In genomic region chr21:43372663-43373386, GRCh38 we compare ENCODE assay signal across 17 cellular contexts. TPM values are rescaled to one million over a fixed set of nuclear protein-coding genes. Genes with fewer than 3 reads are reported as not detected.
A peak's percentile ranks its signal among the peaks of the same experiment; 100 is the strongest.
DNase-seq lines count a peak whose midpoint lies in the region; ATAC-seq and TF ChIP-seq lines count a peak whose summit lies in the region.
"Had no signal": no experiment of that assay in that cellular context is flagged by ENCODE, and none has a peak within 500 bp of the region (broad histone marks: within the 10 kb centered on the region; RNA-seq: fewer than 3 reads in every experiment).

No MANE protein-coding gene starts in this region.

- no peak overlapping the region for H3K4me2 ChIP-seq in mammary epithelial cell (ENCODE audit: insufficient read depth, low read depth, low read length)

- no peak overlapping the region for H3K4me3 ChIP-seq in mammary epithelial cell (replicated peaks in 1 of 3; ENCODE audit: insufficient read depth in 1 of 3, low read depth in 2 of 3, low read length in 3 of 3)
- no peak overlapping the region for H3K4me3 ChIP-seq in lung
- H3K4me3 ChIP-seq in upper lobe of right lung, result no peak overlapping the region
- H3K4me3 ChIP-seq: HAP-1 had no signal

- in situ Hi-C loops in mammary epithelial cell (cut with MboI; ENCODE audit: low sequenced_read_pairs in 2 of 2), result no loop called here

- H3K4me1 Mint-ChIP-seq in CD14-positive monocyte, result peaks cover 5% of the 10 kb centered on the region

- peaks cover 1 to 5% (median 3%) of the 10 kb centered on the region in 3 donors for H3K27me3 Mint-ChIP-seq in CD14-positive monocyte (ENCODE audit: low read depth in 3 of 3)

- no peaks in the 10 kb centered on the region for H3K79me2 ChIP-seq in mammary epithelial cell (ENCODE audit: insufficient read depth, low read length)

- BruUV-seq in mammary epithelial cell (replicated peaks; lab: Mats Ljungman, UMichigan), result no TSS peak

- peak overlapping the region; percentile 78 for H3K27ac ChIP-seq in mammary epithelial cell (ENCODE audit: insufficient read depth, low read depth, low read length)
- peak overlapping the region in 1 of 2 donors; percentile 52 for H3K27ac ChIP-seq in lung (ENCODE audit: low read depth in 1 of 2, low read length in 1 of 2)
- H3K27ac ChIP-seq in upper lobe of right lung, result peak overlapping the region; percentile 36

- peaks cover 39% of the 10 kb centered on the region for H3K4me1 ChIP-seq in mammary epithelial cell (ENCODE audit: insufficient read depth, low read length)
- no peaks in the 10 kb centered on the region for H3K4me1 ChIP-seq in lung (ENCODE audit: control insufficient read depth in 2 of 2, insufficient read depth in 2 of 2, low read length in 2 of 2)
- no peaks in the 10 kb centered on the region for H3K4me1 ChIP-seq in upper lobe of right lung

- ATAC-seq in lung (ENCODE audit: insufficient read depth, low FRiP score) (peak; percentile 36), upper lobe of right lung (peak; percentile 82)
- ATAC-seq: left cardiac atrium, Panc1 had no signal

- dilution Hi-C loops in mammary epithelial cell (cut with HindIII; ENCODE audit: low sequenced_read_pairs), result no loop called here

- H3K9me3 ChIP-seq in mammary epithelial cell (replicated peaks; ENCODE audit: insufficient read depth, low read length), result no peaks in the 10 kb centered on the region
- no peaks in the 10 kb centered on the region for H3K9me3 ChIP-seq in lung (ENCODE audit: control insufficient read depth in 2 of 2, insufficient read depth in 1 of 2, low read length in 1 of 2)
- no peaks in the 10 kb centered on the region for H3K9me3 ChIP-seq in upper lobe of right lung
- H3K9me3 ChIP-seq: HAP-1 had no signal

- WGBS in mammary epithelial cell (ENCODE audit: low coverage, missing lambda C conversion rate), result 38% methylated on average over 14 of the region's 26 CpGs
- WGBS in lung, 2 donors, result 82 to 89% methylated on average over 25 to 26 of the region's 26 CpGs

- peak; percentile 19 for DNase-seq in NCI-H2196 (lab: John Stamatoyannopoulos, UW; ENCODE audit: unreplicated experiment)
- DNase-seq in mammary epithelial cell, result peak; percentile 96
- peak; percentile 76 for DNase-seq in lung (ENCODE audit: low spot score)
- DNase-seq in upper lobe of right lung, result peak; percentile 86
- no peak for DNase-seq in CD14-positive monocyte (ENCODE audit: low spot score)
- DNase-seq in medulla oblongata (ENCODE audit: extremely low spot score), result no peak
- no peak for DNase-seq in NCI-H1092 (lab: John Stamatoyannopoulos, UW)
- DNase-seq: activated naive CD4-positive, alpha-beta T cell treated with anti-CD3 and anti-CD28 coated beads, Interleukin-2, amount 50 U/mL, for 16 hours; endodermal cell; Kasumi-1; left cardiac atrium; NCI-H2171; NCI-H774; stimulated activated CD4-positive, alpha-beta T cell treated with anti-CD3 and anti-CD28 coated beads, Interleukin-2, amount 100 ng/mL, for 24 hours; SW 1271 had no signal

- TF ChIP-seq CTCF in mammary epithelial cell (conservative IDR thresholded peaks at IDR 0.05 in 1 of 2, IDR thresholded peaks at IDR 0.05 in 1 of 2; ENCODE audit: extremely low read depth in 1 of 2, insufficient read depth in 1 of 2, low read depth in 1 of 2, low read length in 2 of 2), result no peak
- no peak for TF ChIP-seq CTCF in lung (IDR thresholded peaks at IDR 0.05; ENCODE audit: control extremely low read depth, extremely low read depth)
- TF ChIP-seq CTCF in upper lobe of right lung (IDR thresholded peaks at IDR 0.05), result no peak
- TF ChIP-seq CTCF in CD14-positive monocyte (IDR thresholded peaks at IDR 0.05), result no peak

- H3K9me3 Mint-ChIP-seq in CD14-positive monocyte, result no peaks in the 10 kb centered on the region
- H3K9me3 Mint-ChIP-seq: endodermal cell had no signal

- CTCF ChIA-PET in mammary epithelial cell (lab: Charles Lee; ENCODE audit: low non-redundant PET), result no interaction called here

- intact Hi-C loops in mammary epithelial cell (cut with micrococcal nuclease) (no loop called here), upper lobe of right lung (cut with DNase I) (no loop called here), CD14-positive monocyte (cut with micrococcal nuclease) (no loop called here)

- peak overlapping the region; percentile 79 for H2AFZ ChIP-seq in mammary epithelial cell (ENCODE audit: low read depth, low read length)

- no peak overlapping the region for H3K4me3 Mint-ChIP-seq in CD14-positive monocyte
- H3K4me3 Mint-ChIP-seq: endodermal cell had no signal

- no peaks in the 10 kb centered on the region for H3K27me3 ChIP-seq in mammary epithelial cell (ENCODE audit: insufficient read depth, low read length)
- H3K27me3 ChIP-seq in lung (ENCODE audit: control insufficient read depth, insufficient read depth), result no peaks in the 10 kb centered on the region
- no peaks in the 10 kb centered on the region for H3K27me3 ChIP-seq in upper lobe of right lung

- H3K36me3 Mint-ChIP-seq in CD14-positive monocyte, result no peaks in the 10 kb centered on the region

- no peaks in the 10 kb centered on the region for H4K20me1 ChIP-seq in mammary epithelial cell (ENCODE audit: insufficient read depth, low read length)

- H3K36me3 ChIP-seq in mammary epithelial cell (ENCODE audit: insufficient read depth, low read length) (no peaks in the 10 kb centered on the region), lung (ENCODE audit: control insufficient read depth in 2 of 2, insufficient read depth in 2 of 2, low read length in 2 of 2) (no peaks in the 10 kb centered on the region), upper lobe of right lung (no peaks in the 10 kb centered on the region)
- H3K36me3 ChIP-seq: HAP-1 had no signal

- H3K27ac Mint-ChIP-seq in CD14-positive monocyte, result no peak overlapping the region
- H3K27ac Mint-ChIP-seq: endodermal cell had no signal

- peak overlapping the region; percentile 23 for H3K9ac ChIP-seq in mammary epithelial cell (ENCODE audit: insufficient read depth, low read length)

RNA-seq across cellular contexts. Expression of gene SIK1, which starts 54.1 kb away (rescaled TPM):
- total RNA-seq in mammary epithelial cell (10 to 100 TPM; 44.9 to 74.2 TPM), lung (10 to 100 TPM; 29.9 to 34.1 TPM), upper lobe of right lung (55.2 TPM)
- polyA plus RNA-seq in mammary epithelial cell (2.5 TPM), lung (10 to 100 TPM in 1 of 2 donors, 1 to 10 TPM in 1; 4.3 to 15.4 TPM), CD14-positive monocyte (1 to 10 TPM in 1 of 2 donors, under 1 TPM in 1; 0.64 to 1.8 TPM)
- polyA minus RNA-seq in mammary epithelial cell, result 22.2 TPM

Comparison
In these comparisons a context has a peak if more than half of its experiments do, and no peak if none do; other contexts are left out.
1. DNase-seq: peak in NCI-H2196 (single experiment), mammary epithelial cell (single experiment), lung (single experiment) and upper lobe of right lung (single experiment); none in CD14-positive monocyte (single experiment), medulla oblongata (single experiment) and NCI-H1092 (single experiment).